8 cellular contexts compared by ENCODE assay signal in the genomic region with DNA sequence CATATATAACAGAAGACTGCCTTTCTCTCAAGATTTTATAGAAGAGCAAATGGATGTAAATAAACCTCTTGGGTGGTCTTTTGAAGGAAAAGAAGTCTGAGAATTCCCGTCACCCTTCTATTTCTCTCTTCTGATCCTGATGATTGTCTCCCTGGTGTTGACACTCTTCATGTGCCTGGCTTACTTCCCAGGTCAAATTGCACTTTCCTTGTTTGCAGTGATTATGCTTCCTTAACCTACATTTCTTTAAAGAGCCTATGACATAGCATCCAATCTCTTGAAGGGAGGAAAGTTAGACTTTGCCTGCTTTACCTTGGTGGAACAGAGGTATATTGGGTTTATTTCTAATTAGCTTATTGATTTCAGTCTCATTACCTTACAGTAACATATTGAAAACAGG.
"Had no signal": no experiment of that assay in that cellular context is flagged by ENCODE, and none has a peak within 500 bp of the region (broad histone marks: within the 10 kb centered on the region; RNA-seq: fewer than 3 reads in every experiment).

No MANE protein-coding gene starts in this region.

- H3K4me3 ChIP-seq: GM23338, HAP-1, K562 had no signal

- ATAC-seq: GM23338, HCT116, HepG2, K562 had no signal

- DNase-seq: H7, HFFc6, KG1 had no signal
